10 cellular contexts compared by ENCODE assay signal in the genomic region with DNA sequence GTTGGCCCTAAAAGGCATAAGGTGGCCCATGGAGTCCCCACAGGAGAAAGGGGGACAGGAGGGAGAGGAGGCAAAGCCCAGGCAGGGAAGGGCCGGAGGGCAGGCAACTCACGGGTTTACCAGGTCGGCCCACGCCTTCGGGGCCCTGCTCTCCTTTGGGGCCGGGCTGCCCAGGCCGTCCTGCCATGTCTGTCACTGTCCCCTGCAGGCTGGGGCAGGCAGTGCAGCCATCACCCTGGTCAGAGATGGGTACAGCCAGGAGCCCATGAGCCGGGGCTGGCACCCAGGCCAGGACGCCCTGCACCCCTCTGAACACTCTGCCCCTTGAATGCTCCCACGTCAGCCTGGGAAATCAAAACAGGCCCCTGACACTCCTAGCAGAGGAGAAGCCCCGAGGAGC. TPM values are rescaled to one million over a fixed set of nuclear protein-coding genes. Genes with fewer than 3 reads are reported as not detected.
A peak's percentile ranks its signal among the peaks of the same experiment; 100 is the strongest.
DNase-seq lines count a peak whose midpoint lies in the region; ATAC-seq and TF ChIP-seq lines count a peak whose summit lies in the region.
"Had no signal": no experiment of that assay in that cellular context is flagged by ENCODE, and none has a peak within 500 bp of the region (broad histone marks: within the 10 kb centered on the region; RNA-seq: fewer than 3 reads in every experiment).

No MANE protein-coding gene starts in this region.

- H2AFZ ChIP-seq in PC-9 = no peak overlapping the region

- H3K36me3 ChIP-seq in PC-9 (ENCODE audit: low read depth) = no peaks in the 10 kb centered on the region
- H3K36me3 ChIP-seq: BLaER1 treated with 17β-estradiol and CSF1 and Interleukin-3, amounts not matched to agents 10 nM and 100 nM had no signal

- no TSS peak for BruUV-seq in PC-9 (replicated peaks; lab: Mats Ljungman, UMichigan)

- no peaks in the 10 kb centered on the region for H4K20me1 ChIP-seq in PC-9 (ENCODE audit: insufficient read depth)

- H3K9me2 ChIP-seq in PC-9 (ENCODE audit: insufficient read depth) = no peaks in the 10 kb centered on the region

- H3K27me3 Mint-ChIP-seq in activated CD8-positive, alpha-beta memory T cell treated with anti-CD3 and anti-CD28 coated beads, Interleukin-2, amount 10 ng/mL, durations not matched to agents 7 days and 5 days = peaks cover 31% of the 10 kb centered on the region
- peaks cover 86% of the 10 kb centered on the region for H3K27me3 Mint-ChIP-seq in stimulated activated memory B cell treated with anti-CD40 and anti-IgM and Interleukin-4, amounts not matched to agents 10 μg/mL and 1 μg/mL and 100 μg/mL, for 72 hours

- no peak overlapping the region for H3K4me3 Mint-ChIP-seq in activated CD8-positive, alpha-beta memory T cell treated with anti-CD3 and anti-CD28 coated beads, Interleukin-2, amount 10 ng/mL, durations not matched to agents 7 days and 5 days
- H3K4me3 Mint-ChIP-seq in stimulated activated effector memory CD8-positive, alpha-beta T cell treated with anti-CD3 and anti-CD28 coated beads, Interleukin-12 subunit alpha, Interleukin-12 subunit beta, amount 100 ng/mL, for 72 hours = no peak overlapping the region
- no peak overlapping the region for H3K4me3 Mint-ChIP-seq in stimulated activated memory B cell treated with anti-CD40 and anti-IgM and Interleukin-4, amounts not matched to agents 10 μg/mL and 1 μg/mL and 100 μg/mL, for 72 hours

- H3K36me3 Mint-ChIP-seq in activated CD8-positive, alpha-beta memory T cell treated with anti-CD3 and anti-CD28 coated beads, Interleukin-2, amount 10 ng/mL, durations not matched to agents 7 days and 5 days = no peaks in the 10 kb centered on the region
- H3K36me3 Mint-ChIP-seq in stimulated activated effector memory CD8-positive, alpha-beta T cell treated with anti-CD3 and anti-CD28 coated beads, Interleukin-12 subunit alpha, Interleukin-12 subunit beta, amount 100 ng/mL, for 72 hours = no peaks in the 10 kb centered on the region
- H3K36me3 Mint-ChIP-seq in stimulated activated memory B cell treated with anti-CD40 and anti-IgM and Interleukin-4, amounts not matched to agents 10 μg/mL and 1 μg/mL and 100 μg/mL, for 72 hours = no peaks in the 10 kb centered on the region

- H3K4me2 ChIP-seq in PC-9 = no peak overlapping the region
- H3K4me2 ChIP-seq: BLaER1 treated with 17β-estradiol and CSF1 and Interleukin-3, amounts not matched to agents 10 nM and 100 nM had no signal

- no peak overlapping the region for H3K27ac Mint-ChIP-seq in activated CD8-positive, alpha-beta memory T cell treated with anti-CD3 and anti-CD28 coated beads, Interleukin-2, amount 10 ng/mL, durations not matched to agents 7 days and 5 days
- no peak overlapping the region for H3K27ac Mint-ChIP-seq in stimulated activated effector memory CD8-positive, alpha-beta T cell treated with anti-CD3 and anti-CD28 coated beads, Interleukin-12 subunit alpha, Interleukin-12 subunit beta, amount 100 ng/mL, for 72 hours
- H3K27ac Mint-ChIP-seq in stimulated activated memory B cell treated with anti-CD40 and anti-IgM and Interleukin-4, amounts not matched to agents 10 μg/mL and 1 μg/mL and 100 μg/mL, for 72 hours = no peak overlapping the region

- TF ChIP-seq CTCF in PC-9 (conservative IDR thresholded peaks at IDR 0.05) (peak; percentile 73), fibroblast of villous mesenchyme (IDR thresholded peaks at IDR 0.05; ENCODE audit: insufficient read depth, low read depth, low read length) (peak; percentile 35)

- peaks cover 11% of the 10 kb centered on the region for H3K4me1 ChIP-seq in PC-9 (replicated peaks; ENCODE audit: insufficient read depth)

- H3K27ac ChIP-seq in PC-9 = no peak overlapping the region
- H3K27ac ChIP-seq: BLaER1 treated with 17β-estradiol and CSF1 and Interleukin-3, amounts not matched to agents 10 nM and 100 nM had no signal

- POLR2A ChIA-PET in PC-9 (lab: Charles Lee; ENCODE audit: unreplicated experiment) = no interaction called here

- CTCF ChIA-PET in activated CD8-positive, alpha-beta memory T cell treated with anti-CD3 and anti-CD28 coated beads, Interleukin-2, amount 10 ng/mL, durations not matched to agents 7 days and 5 days (lab: Charles Lee) = interaction anchor here (1.0 kb wide), 1 partner anchor 13 kb away, joined by 4 read pairs; no protein-coding TSS in a partner anchor
- CTCF ChIA-PET in PC-9 (lab: Charles Lee) = interaction anchor here (0.6 kb wide), 1 partner anchor 103 kb away, joined by 3 read pairs; no protein-coding TSS in a partner anchor

- intact Hi-C loops in PC-9 (cut with micrococcal nuclease; ENCODE audit: unreplicated experiment) = no loop called here

- H3K4me3 ChIP-seq in PC-9 (no peak overlapping the region), fibroblast of villous mesenchyme (ENCODE audit: low read depth, low read length) (no peak overlapping the region)
- H3K4me3 ChIP-seq: BLaER1 treated with 17β-estradiol and CSF1 and Interleukin-3, amounts not matched to agents 10 nM and 100 nM had no signal

- H3K79me2 ChIP-seq in PC-9 (ENCODE audit: low read depth) = no peaks in the 10 kb centered on the region

- peaks cover 11% of the 10 kb centered on the region; the same call in 1 of the 2 replicates for H3F3A ChIP-seq in PC-9 (ENCODE audit: insufficient read depth, low read depth)

- H3K27me3 ChIP-seq in PC-9 (ENCODE audit: insufficient read depth, low read depth) = no peaks in the 10 kb centered on the region
- H3K27me3 ChIP-seq: BLaER1 treated with 17β-estradiol and CSF1 and Interleukin-3, amounts not matched to agents 10 nM and 100 nM had no signal

- ATAC-seq in activated CD8-positive, alpha-beta memory T cell treated with anti-CD3 and anti-CD28 coated beads, Interleukin-2, amount 10 ng/mL, durations not matched to agents 7 days and 5 days = peak; percentile 61
- ATAC-seq in stimulated activated effector memory CD8-positive, alpha-beta T cell treated with anti-CD3 and anti-CD28 coated beads, Interleukin-12 subunit alpha, Interleukin-12 subunit beta, amount 100 ng/mL, for 72 hours = peak; percentile 55
- no peak for ATAC-seq in stimulated activated memory B cell treated with anti-CD40 and anti-IgM and Interleukin-4, amounts not matched to agents 10 μg/mL and 1 μg/mL and 100 μg/mL, for 72 hours
- ATAC-seq in GM18867 (IDR thresholded peaks at IDR 0.05; ENCODE audit: unreplicated experiment) = no peak

- no peaks in the 10 kb centered on the region for H3K4me1 Mint-ChIP-seq in activated CD8-positive, alpha-beta memory T cell treated with anti-CD3 and anti-CD28 coated beads, Interleukin-2, amount 10 ng/mL, durations not matched to agents 7 days and 5 days
- no peaks in the 10 kb centered on the region for H3K4me1 Mint-ChIP-seq in stimulated activated effector memory CD8-positive, alpha-beta T cell treated with anti-CD3 and anti-CD28 coated beads, Interleukin-12 subunit alpha, Interleukin-12 subunit beta, amount 100 ng/mL, for 72 hours
- peaks cover 14% of the 10 kb centered on the region for H3K4me1 Mint-ChIP-seq in stimulated activated memory B cell treated with anti-CD40 and anti-IgM and Interleukin-4, amounts not matched to agents 10 μg/mL and 1 μg/mL and 100 μg/mL, for 72 hours

- no peak for DNase-seq in activated CD8-positive, alpha-beta memory T cell treated with anti-CD3 and anti-CD28 coated beads, Interleukin-2, amount 10 ng/mL, durations not matched to agents 7 days and 5 days
- no peak for DNase-seq in activated CD8-positive, alpha-beta memory T cell treated with anti-CD3 and anti-CD28 coated beads for 24 hours
- DNase-seq in PC-9 = no peak
- no peak for DNase-seq in fibroblast of villous mesenchyme (ENCODE audit: low read depth)
- no peak for DNase-seq in stimulated activated effector memory CD8-positive, alpha-beta T cell treated with anti-CD3 and anti-CD28 coated beads, Interleukin-12 subunit alpha, Interleukin-12 subunit beta, amount 100 ng/mL, for 72 hours (ENCODE audit: low spot score in 2 of 2)
- DNase-seq in NCI-H2107 (lab: John Stamatoyannopoulos, UW) = no peak
- DNase-seq: activated naive CD4-positive, alpha-beta T cell had no signal

- no peaks in the 10 kb centered on the region for H3K9me3 ChIP-seq in PC-9 (ENCODE audit: insufficient read depth, low read depth)
- H3K9me3 ChIP-seq: BLaER1 treated with 17β-estradiol and CSF1 and Interleukin-3, amounts not matched to agents 10 nM and 100 nM had no signal

- H3K9me3 Mint-ChIP-seq in activated CD8-positive, alpha-beta memory T cell treated with anti-CD3 and anti-CD28 coated beads, Interleukin-2, amount 10 ng/mL, durations not matched to agents 7 days and 5 days (ENCODE audit: low read depth) = no peaks in the 10 kb centered on the region
- no peaks in the 10 kb centered on the region for H3K9me3 Mint-ChIP-seq in stimulated activated effector memory CD8-positive, alpha-beta T cell treated with anti-CD3 and anti-CD28 coated beads, Interleukin-12 subunit alpha, Interleukin-12 subunit beta, amount 100 ng/mL, for 72 hours
- no peaks in the 10 kb centered on the region for H3K9me3 Mint-ChIP-seq in stimulated activated memory B cell treated with anti-CD40 and anti-IgM and Interleukin-4, amounts not matched to agents 10 μg/mL and 1 μg/mL and 100 μg/mL, for 72 hours

RNA-seq across cellular contexts. Expression of gene COL16A1, which starts 19.8 kb away (rescaled TPM):
- total RNA-seq in activated CD8-positive, alpha-beta memory T cell treated with anti-CD3 and anti-CD28 coated beads, Interleukin-2, amount 10 ng/mL, durations not matched to agents 7 days and 5 days = not detected
- total RNA-seq in PC-9 (2021) = 3.6 and 4.8 TPM in 2 replicates
- 86.4 and 156 TPM in 2 replicates for total RNA-seq in fibroblast of villous mesenchyme

RNA-seq across cellular contexts. Expression of gene PEF1, which starts 39.3 kb away (rescaled TPM):
- 10 to 100 TPM; 45.9 to 47.1 TPM for total RNA-seq in activated CD8-positive, alpha-beta memory T cell treated with anti-CD3 and anti-CD28 coated beads, Interleukin-2, amount 10 ng/mL, durations not matched to agents 7 days and 5 days
- total RNA-seq in PC-9 (2021) (40.3 and 44.5 TPM in 2 replicates), fibroblast of villous mesenchyme (78.3 and 99.7 TPM in 2 replicates)

Comparison
In these comparisons a context has a peak if more than half of its experiments do, and no peak if none do; other contexts are left out.
1. ATAC-seq: peak in activated CD8-positive, alpha-beta memory T cell treated with anti-CD3 and anti-CD28 coated beads, Interleukin-2, amount 10 ng/mL, durations not matched to agents 7 days and 5 days (single experiment) and stimulated activated effector memory CD8-positive, alpha-beta T cell treated with anti-CD3 and anti-CD28 coated beads, Interleukin-12 subunit alpha, Interleukin-12 subunit beta, amount 100 ng/mL, for 72 hours (single experiment); none in stimulated activated memory B cell treated with anti-CD40 and anti-IgM and Interleukin-4, amounts not matched to agents 10 μg/mL and 1 μg/mL and 100 μg/mL, for 72 hours (single experiment) and GM18867 (single experiment).
2. RNA of gene COL16A1, which starts 19.8 kb away (total RNA-seq): 86.4 to 156 TPM in fibroblast of villous mesenchyme; 3.6 to 4.8 TPM in PC-9 and not detected in activated CD8-positive, alpha-beta memory T cell treated with anti-CD3 and anti-CD28 coated beads, Interleukin-2, amount 10 ng/mL, durations not matched to agents 7 days and 5 days; every median in the first group is over 10 times any median in the second.